ENCODE assay signal across 2 cellular contexts in genomic region chr15:28125673-28126651, GRCh38.
TF ChIP-seq lines count a peak whose summit lies in the region.

No MANE protein-coding gene starts in this region.

TF ChIP-seq in endothelial cell of umbilical vein, 7 proteins besides CTCF, POLR2A, EP300 and RAD21 (continued from another document):
- TF ChIP-seq, protein P1, sequence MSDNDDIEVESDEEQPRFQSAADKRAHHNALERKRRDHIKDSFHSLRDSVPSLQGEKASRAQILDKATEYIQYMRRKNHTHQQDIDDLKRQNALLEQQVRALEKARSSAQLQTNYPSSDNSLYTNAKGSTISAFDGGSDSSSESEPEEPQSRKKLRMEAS (IDR thresholded peaks at IDR 0.05; ENCODE audit: insufficient read depth, insufficient read length): no peak
- TF ChIP-seq EZH2 (IDR thresholded peaks at IDR 0.05; ENCODE audit: borderline replicate concordance, low read depth, low read length, severe bottlenecking): no peak
- TF ChIP-seq GATA2 (IDR thresholded peaks at IDR 0.05; ENCODE audit: insufficient read depth, insufficient read length, low read depth, low read length): no peak
- no peak for TF ChIP-seq JUN (IDR thresholded peaks at IDR 0.05; ENCODE audit: borderline replicate concordance, insufficient read depth, insufficient read length, low read depth)
- no peak for TF ChIP-seq POLR2AphosphoS5 (IDR thresholded peaks at IDR 0.05; ENCODE audit: insufficient read depth, low read depth, low read length)
TF ChIP-seq in endothelial cell of umbilical vein: peak in this region for 0.

TF ChIP-seq in neural cell, 6 proteins besides CTCF, POLR2A, EP300 and RAD21 (continued from another document):
- no peak for TF ChIP-seq REST (IDR thresholded peaks at IDR 0.05; ENCODE audit: borderline replicate concordance)
TF ChIP-seq in neural cell: peak in this region for 1.
